Comparison of ENCODE assay signal across 9 cellular contexts in genomic region chr18:63161728-63162195, GRCh38.
DNase-seq lines count a peak whose midpoint lies in the region; ATAC-seq and TF ChIP-seq lines count a peak whose summit lies in the region.
"Had no signal": no experiment of that assay in that cellular context is flagged by ENCODE, and none has a peak within 500 bp of the region (broad histone marks: within the 10 kb centered on the region; RNA-seq: fewer than 3 reads in every experiment).

No MANE protein-coding gene starts in this region.

- H3K4me3 ChIP-seq in RWPE2 (ENCODE audit: severe bottlenecking) (no peak overlapping the region), left ventricle myocardium inferior (no peak overlapping the region)

- peak; percentile 41 for ATAC-seq in HG03097 (IDR thresholded peaks at IDR 0.05; ENCODE audit: low FRiP score, unreplicated experiment)
- peak; percentile 99 for ATAC-seq in RWPE2 (ENCODE audit: low read depth)

- peaks cover 95% of the 10 kb centered on the region for H3K4me1 Mint-ChIP-seq in activated naive CD4-positive, alpha-beta T cell treated with anti-CD3 and anti-CD28 coated beads, Interleukin-2, amount 50 U/mL, for 24 hours

- DNase-seq in SHP77 (lab: John Stamatoyannopoulos, UW): peak; percentile 22 to 50
- no peak for DNase-seq in SHP77 treated with DMSO at 0.1 percent for 48 hours (lab: John Stamatoyannopoulos, UW)
- DNase-seq in RWPE2 (ENCODE audit: low spot score): no peak
- peak; percentile 35 for DNase-seq in left ventricle myocardium inferior
- peak; percentile 66 for DNase-seq in stimulated activated CD4-positive, alpha-beta T cell treated with anti-CD3 and anti-CD28 coated beads, Interleukin-12 subunit alpha, Interleukin-12 subunit beta, amount 100 ng/mL, for 4 hours
- no peak for DNase-seq in NCI-H1436 treated with DMSO at 0.1 percent for 48 hours (lab: John Stamatoyannopoulos, UW)

- H3K4me1 ChIP-seq in RWPE2 (ENCODE audit: insufficient read depth, poor library complexity, severe bottlenecking) (peaks cover 7% of the 10 kb centered on the region), left ventricle myocardium inferior (peaks cover 31% of the 10 kb centered on the region)

- no peaks in the 10 kb centered on the region for H3K36me3 ChIP-seq in RWPE2 (ENCODE audit: low read depth)
- H3K36me3 ChIP-seq in left ventricle myocardium inferior: no peaks in the 10 kb centered on the region

- H3K36me3 Mint-ChIP-seq in activated naive CD4-positive, alpha-beta T cell treated with anti-CD3 and anti-CD28 coated beads, Interleukin-2, amount 50 U/mL, for 24 hours: peaks cover 23% of the 10 kb centered on the region

- TF ChIP-seq CTCF in RWPE2 (IDR thresholded peaks at IDR 0.05; ENCODE audit: poor library complexity, severe bottlenecking): no peak
- no peak for TF ChIP-seq CTCF in left ventricle myocardium inferior (IDR thresholded peaks at IDR 0.05; ENCODE audit: borderline replicate concordance)

- H3K27me3 Mint-ChIP-seq in activated naive CD4-positive, alpha-beta T cell treated with anti-CD3 and anti-CD28 coated beads, Interleukin-2, amount 50 U/mL, for 24 hours: no peaks in the 10 kb centered on the region

- no peaks in the 10 kb centered on the region for H3K9me3 Mint-ChIP-seq in activated naive CD4-positive, alpha-beta T cell treated with anti-CD3 and anti-CD28 coated beads, Interleukin-2, amount 50 U/mL, for 24 hours

- no peaks in the 10 kb centered on the region for H3K27me3 ChIP-seq in RWPE2 (ENCODE audit: insufficient read depth, poor library complexity, severe bottlenecking)
- H3K27me3 ChIP-seq in left ventricle myocardium inferior (ENCODE audit: low read depth): no peaks in the 10 kb centered on the region

- H3K4me3 Mint-ChIP-seq in activated naive CD4-positive, alpha-beta T cell treated with anti-CD3 and anti-CD28 coated beads, Interleukin-2, amount 50 U/mL, for 24 hours: peak overlapping the region; percentile 89

- H3K27ac ChIP-seq in RWPE2 (ENCODE audit: poor library complexity, severe bottlenecking) (no peak overlapping the region), left ventricle myocardium inferior (replicated peaks) (peak overlapping the region; percentile 75)
- H3K27ac ChIP-seq: C4-2B had no signal

- intact Hi-C loops in left ventricle myocardium inferior (cut with micrococcal nuclease): no loop called here

- peak overlapping the region; percentile 100 for H3K27ac Mint-ChIP-seq in activated naive CD4-positive, alpha-beta T cell treated with anti-CD3 and anti-CD28 coated beads, Interleukin-2, amount 50 U/mL, for 24 hours

- no peaks in the 10 kb centered on the region for H3K9me3 ChIP-seq in RWPE2 (ENCODE audit: severe bottlenecking)
- no peaks in the 10 kb centered on the region for H3K9me3 ChIP-seq in left ventricle myocardium inferior (replicated peaks)

Comparison
In these comparisons a context has a peak if more than half of its experiments do, and no peak if none do; other contexts are left out.
1. DNase-seq: peak in SHP77 (2 of 2), left ventricle myocardium inferior (single experiment) and stimulated activated CD4-positive, alpha-beta T cell treated with anti-CD3 and anti-CD28 coated beads, Interleukin-12 subunit alpha, Interleukin-12 subunit beta, amount 100 ng/mL, for 4 hours (single experiment); none in SHP77 treated with DMSO at 0.1 percent for 48 hours (single experiment), RWPE2 (single experiment) and NCI-H1436 treated with DMSO at 0.1 percent for 48 hours (single experiment).